In the genomic region with DNA sequence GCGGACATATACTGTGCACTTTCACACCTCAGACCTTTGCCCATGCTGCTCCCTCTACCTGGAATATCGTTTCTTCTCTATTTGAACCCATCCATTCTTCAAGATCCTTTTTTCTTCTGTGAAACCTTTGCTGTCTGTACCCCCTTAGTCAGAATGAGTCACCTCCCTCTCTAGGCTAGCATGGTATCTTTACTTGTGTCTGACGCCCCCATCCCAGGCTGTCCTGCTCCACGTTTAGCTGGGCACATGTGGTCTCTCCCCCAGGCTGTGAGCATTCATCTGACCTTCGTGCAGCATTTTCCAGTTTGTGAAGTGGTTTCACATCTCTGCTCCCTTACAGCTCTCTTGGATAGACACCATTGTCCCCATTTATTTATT, we compare ENCODE assay signal across 10 cellular contexts. TPM values are rescaled to one million over a fixed set of nuclear protein-coding genes. Genes with fewer than 3 reads are reported as not detected.
DNase-seq lines count a peak whose midpoint lies in the region; TF ChIP-seq lines count a peak whose summit lies in the region.
"Had no signal": no experiment of that assay in that cellular context is flagged by ENCODE, and none has a peak within 500 bp of the region (broad histone marks: within the 10 kb centered on the region; RNA-seq: fewer than 3 reads in every experiment).

No MANE protein-coding gene starts in this region.

- H3K27ac Mint-ChIP-seq in chondrocyte (ENCODE audit: unreplicated experiment): peak overlapping the region; percentile 34
- H3K27ac Mint-ChIP-seq: activated CD4-positive, alpha-beta T cell treated with anti-CD3 and anti-CD28 coated beads, Interleukin-2, amount 10 ng/mL, durations not matched to agents 24 days and 14 days had no signal

- TF ChIP-seq CTCF in chondrocyte (IDR thresholded peaks at IDR 0.05) (no peak), thyroid gland (IDR thresholded peaks at IDR 0.05) (no peak)

- H2BK120ac ChIP-seq in mesenchymal stem cell (ENCODE audit: low read depth, low read length): peak overlapping the region; percentile 29

- no peak for TF ChIP-seq POLR2A in thyroid gland (IDR thresholded peaks at IDR 0.05)

- no peaks in the 10 kb centered on the region for H3K36me3 ChIP-seq in mesenchymal stem cell (ENCODE audit: control insufficient read depth in 1 of 2, insufficient read depth in 2 of 2, low read depth in 1 of 2, low read length in 2 of 2)
- no peaks in the 10 kb centered on the region for H3K36me3 ChIP-seq in thyroid gland

- H3K9ac ChIP-seq in mesenchymal stem cell (ENCODE audit: low read length): peak overlapping the region; percentile 15

- no peak overlapping the region for H4K8ac ChIP-seq in mesenchymal stem cell (ENCODE audit: low read length)

- H3K9me3 Mint-ChIP-seq in chondrocyte (ENCODE audit: low read depth): no peaks in the 10 kb centered on the region
- H3K9me3 Mint-ChIP-seq: activated CD4-positive, alpha-beta T cell treated with anti-CD3 and anti-CD28 coated beads, Interleukin-2, amount 10 ng/mL, durations not matched to agents 24 days and 14 days had no signal

- peak overlapping the region in 1 of 2 experiments; percentile 46 for H3K4me3 ChIP-seq in mesenchymal stem cell (ENCODE audit: insufficient read depth in 1 of 2, low read depth in 1 of 2, low read length in 2 of 2)
- H3K4me3 ChIP-seq in thyroid gland (replicated peaks in 1 of 3): no peak overlapping the region

- no peaks in the 10 kb centered on the region for H3K79me1 ChIP-seq in mesenchymal stem cell (replicated peaks; ENCODE audit: low read length, poor library complexity, severe bottlenecking)

- peak overlapping the region in 1 of 2 experiments; percentile 76 for H3K18ac ChIP-seq in mesenchymal stem cell (ENCODE audit: low read depth in 1 of 2, low read length in 2 of 2)

- H3K9me3 ChIP-seq in mesenchymal stem cell (ENCODE audit: control insufficient read depth, low read length): no peaks in the 10 kb centered on the region
- no peaks in the 10 kb centered on the region for H3K9me3 ChIP-seq in thyroid gland

- H2BK5ac ChIP-seq in mesenchymal stem cell (ENCODE audit: low read depth, low read length, poor library complexity, severe bottlenecking): no peak overlapping the region

- peaks cover 15% of the 10 kb centered on the region for H3K4me1 ChIP-seq in mesenchymal stem cell (ENCODE audit: control insufficient read depth, insufficient read depth, low read depth, low read length)
- peaks cover 18 to 30% of the 10 kb centered on the region in 2 donors for H3K4me1 ChIP-seq in thyroid gland

- 11% methylated on average over 4 of the region's 5 CpGs for WGBS in mesenchymal stem cell
- 17 to 18% methylated on average over 4 of the region's 5 CpGs for WGBS in thyroid gland, 2 donors

- H3K27ac ChIP-seq in mesenchymal stem cell (ENCODE audit: low read length, poor library complexity, severe bottlenecking) (peak overlapping the region; percentile 2), thyroid gland (peak overlapping the region; percentile 64 to 92 (median 87))

- H2BK15ac ChIP-seq in mesenchymal stem cell (ENCODE audit: low read depth, poor library complexity, severe bottlenecking): no peak overlapping the region

- H2BK12ac ChIP-seq in mesenchymal stem cell (ENCODE audit: low read length in 2 of 2): peak overlapping the region in 1 of 2 experiments; percentile 95

- peak overlapping the region in 1 of 2 experiments; percentile 73 for H3K4ac ChIP-seq in mesenchymal stem cell (ENCODE audit: low read depth in 1 of 2, low read length in 2 of 2)

- H4K91ac ChIP-seq in mesenchymal stem cell (ENCODE audit: low read length): no peak overlapping the region

- intact Hi-C loops in thyroid gland (cut with DNase I): loop anchor here (10.0 kb wide), 1 partner anchor 173 kb away; no protein-coding TSS in a partner anchor

- peak overlapping the region in 1 of 2 experiments; percentile 36 for H3K14ac ChIP-seq in mesenchymal stem cell (ENCODE audit: low read length in 2 of 2)

- H2AFZ ChIP-seq in mesenchymal stem cell (ENCODE audit: low read depth, low read length): no peak overlapping the region

- peak overlapping the region in 1 of 2 experiments; percentile 42 for H3K23ac ChIP-seq in mesenchymal stem cell (ENCODE audit: low read length in 2 of 2)

- peaks cover 18% of the 10 kb centered on the region for H3K4me1 Mint-ChIP-seq in chondrocyte (ENCODE audit: low read depth)

- no peak overlapping the region for H3K4me3 Mint-ChIP-seq in chondrocyte (ENCODE audit: unreplicated experiment)
- H3K4me3 Mint-ChIP-seq: activated CD4-positive, alpha-beta T cell treated with anti-CD3 and anti-CD28 coated beads, Interleukin-2, amount 10 ng/mL, durations not matched to agents 24 days and 14 days had no signal

- H2AK5ac ChIP-seq in mesenchymal stem cell (ENCODE audit: low read length, severe bottlenecking): no peak overlapping the region

- H3K36me3 Mint-ChIP-seq in chondrocyte (ENCODE audit: low read depth): no peaks in the 10 kb centered on the region

- DNase-seq in NCI-H1092 treated with DMSO at 0.1 percent for 48 hours (lab: John Stamatoyannopoulos, UW) (peak; percentile 29), NCI-H1092 (lab: John Stamatoyannopoulos, UW) (no peak), chondrocyte (ENCODE audit: low spot score) (no peak), mesenchymal stem cell (peak; percentile 54), thyroid gland (peak in 1 of 2 donors; percentile 29), NAMALWA (ENCODE audit: low spot score) (no peak), hippocampal formation (lab: John Stamatoyannopoulos, UW) (no peak)
- no peak for DNase-seq in stimulated activated CD8-positive, alpha-beta memory T cell treated with anti-CD3 and anti-CD28 coated beads, Interleukin-4, amount 100 ng/mL, for 48 hours
- DNase-seq: activated CD4-positive, alpha-beta T cell treated with anti-CD3 and anti-CD28 coated beads, Interleukin-2, amount 10 ng/mL, durations not matched to agents 24 days and 14 days; GF-D8 had no signal

- H3K4me2 ChIP-seq in mesenchymal stem cell (ENCODE audit: low read length, poor library complexity, severe bottlenecking): no peak overlapping the region

- H3K27me3 Mint-ChIP-seq in chondrocyte (ENCODE audit: low read depth): peaks cover 35% of the 10 kb centered on the region

- peaks cover 26 to 27% of the 10 kb centered on the region in 2 experiments for H3K27me3 ChIP-seq in mesenchymal stem cell (ENCODE audit: control insufficient read depth in 1 of 2, insufficient read depth in 1 of 2, low read length in 2 of 2)
- no peaks in the 10 kb centered on the region for H3K27me3 ChIP-seq in thyroid gland

RNA-seq across cellular contexts. Expression of gene TLE3, which starts 14.3 kb away (rescaled TPM):
- total RNA-seq in chondrocyte (36.9 to 53.4 TPM (median 51.3 TPM) in 3 replicates), thyroid gland (100 to 1,000 TPM in 1 of 4 donors, 10 to 100 TPM in 3; 39.1 to 275 (median 71.6) TPM)
- 42.9 TPM for polyA plus RNA-seq in mesenchymal stem cell (2013, experiment 1 of 2)
- 39.2 TPM for polyA plus RNA-seq in mesenchymal stem cell (2013, experiment 2 of 2)

Comparison
In these comparisons a context has a peak if more than half of its experiments do, and no peak if none do; other contexts are left out.
1. DNase-seq: peak in NCI-H1092 treated with DMSO at 0.1 percent for 48 hours (single experiment) and mesenchymal stem cell (single experiment); none in NCI-H1092 (single experiment), chondrocyte (single experiment), NAMALWA (single experiment), hippocampal formation (0 of 2) and stimulated activated CD8-positive, alpha-beta memory T cell treated with anti-CD3 and anti-CD28 coated beads, Interleukin-4, amount 100 ng/mL, for 48 hours (single experiment).